ENCODE assay signal across 12 cellular contexts in genomic region chr13:43572601-43573360, GRCh38.
DNase-seq lines count a peak whose midpoint lies in the region; ATAC-seq and TF ChIP-seq lines count a peak whose summit lies in the region.
"Had no signal": no experiment of that assay in that cellular context is flagged by ENCODE, and none has a peak within 500 bp of the region (broad histone marks: within the 10 kb centered on the region; RNA-seq: fewer than 3 reads in every experiment).

No MANE protein-coding gene starts in this region.

- H3K27ac Mint-ChIP-seq in endodermal cell, result no peak overlapping the region
- H3K27ac Mint-ChIP-seq in stimulated activated naive CD8-positive, alpha-beta T cell treated with anti-CD3 and anti-CD28 coated beads, Interleukin-15, amount 100 ng/mL, for 72 hours, result no peak overlapping the region

- TF ChIP-seq CTCF in endodermal cell (conservative IDR thresholded peaks at IDR 0.05), result no peak

- peaks cover 26 to 34% (median 29%) of the 10 kb centered on the region in 10 experiments for H3K4me1 ChIP-seq in BLaER1 treated with 17β-estradiol and CSF1 and Interleukin-3, amounts not matched to agents 10 nM and 100 nM
- H3K4me1 ChIP-seq in endodermal cell (ENCODE audit: control insufficient read depth, insufficient read depth, low read length) (no peaks in the 10 kb centered on the region), neuron (ENCODE audit: insufficient read depth, low read length) (peaks cover 28% of the 10 kb centered on the region)

- peaks cover 0 to 18% (median 0%) of the 10 kb centered on the region in 11 experiments; a peak in 4 of 22 replicates for H3K27me3 ChIP-seq in BLaER1 treated with 17β-estradiol and CSF1 and Interleukin-3, amounts not matched to agents 10 nM and 100 nM
- peaks cover 88% of the 10 kb centered on the region for H3K27me3 ChIP-seq in endodermal cell (ENCODE audit: control insufficient read depth, insufficient read depth, low read length, poor library complexity, severe bottlenecking)
- no peaks in the 10 kb centered on the region for H3K27me3 ChIP-seq in neuron (ENCODE audit: insufficient read depth, low read length)

- no peaks in the 10 kb centered on the region for H3K9me3 Mint-ChIP-seq in endodermal cell
- H3K9me3 Mint-ChIP-seq in stimulated activated naive CD8-positive, alpha-beta T cell treated with anti-CD3 and anti-CD28 coated beads, Interleukin-15, amount 100 ng/mL, for 72 hours, result no peaks in the 10 kb centered on the region

- H3K36me3 Mint-ChIP-seq in endodermal cell (ENCODE audit: low read depth), result no peaks in the 10 kb centered on the region

- H3K9me3 ChIP-seq in BLaER1 treated with 17β-estradiol and CSF1 and Interleukin-3, amounts not matched to agents 10 nM and 100 nM (replicated peaks in 1 of 11), result peaks cover 0 to 15% (median 0%) of the 10 kb centered on the region in 11 experiments; a peak in 5 of 22 replicates
- H3K9me3 ChIP-seq in endodermal cell (ENCODE audit: control insufficient read depth, low read length) (peaks cover 5% of the 10 kb centered on the region), neuron (ENCODE audit: low read length) (no peaks in the 10 kb centered on the region)

- H3K27me3 Mint-ChIP-seq in endodermal cell (ENCODE audit: insufficient read depth), result peaks cover 26% of the 10 kb centered on the region
- H3K27me3 Mint-ChIP-seq in stimulated activated naive CD8-positive, alpha-beta T cell treated with anti-CD3 and anti-CD28 coated beads, Interleukin-15, amount 100 ng/mL, for 72 hours, result peaks cover 41% of the 10 kb centered on the region

- H3K27ac ChIP-seq in BLaER1 treated with 17β-estradiol and CSF1 and Interleukin-3, amounts not matched to agents 10 nM and 100 nM, result peak overlapping the region in 5 of 11 experiments; percentile 20 to 77 (median 69); a peak in 7 of 22 replicates
- peak overlapping the region; percentile 47 for H3K27ac ChIP-seq in endodermal cell (ENCODE audit: low read depth, low read length)

- peak overlapping the region; percentile 59 to 83 (median 73); a peak in 21 of 22 replicates for H3K4me2 ChIP-seq in BLaER1 treated with 17β-estradiol and CSF1 and Interleukin-3, amounts not matched to agents 10 nM and 100 nM

- WGBS in endodermal cell (ENCODE audit: insufficient coverage in 1 of 2, insufficient read length in 1 of 2), 2 experiments, result 63 to 81% methylated on average over 3 of the region's 3 CpGs

- H3K4me3 Mint-ChIP-seq in endodermal cell, result no peak overlapping the region
- H3K4me3 Mint-ChIP-seq in stimulated activated naive CD8-positive, alpha-beta T cell treated with anti-CD3 and anti-CD28 coated beads, Interleukin-15, amount 100 ng/mL, for 72 hours, result no peak overlapping the region

- DNase-seq in LoVo (ENCODE audit: low spot score) (peak; percentile 18), endodermal cell (no peak), DMS79 treated with DMSO at 0.1 percent for 48 hours (lab: John Stamatoyannopoulos, UW) (no peak), NCI-H1694 treated with DMSO at 0.1 percent for 48 hours (lab: John Stamatoyannopoulos, UW) (no peak)
- no peak for DNase-seq in stimulated activated naive CD8-positive, alpha-beta T cell treated with anti-CD3 and anti-CD28 coated beads, Interleukin-15, amount 100 ng/mL, for 72 hours
- DNase-seq: aorta, erythroblast, kidney, nucleus accumbens had no signal

- no peak for ATAC-seq in HG03442 (IDR thresholded peaks at IDR 0.05; ENCODE audit: unreplicated experiment)
- ATAC-seq in stimulated activated naive CD8-positive, alpha-beta T cell treated with anti-CD3 and anti-CD28 coated beads, Interleukin-15, amount 100 ng/mL, for 72 hours, result no peak

- no peak overlapping the region for H3K4me3 ChIP-seq in BLaER1 treated with 17β-estradiol and CSF1 and Interleukin-3, amounts not matched to agents 10 nM and 100 nM
- H3K4me3 ChIP-seq in endodermal cell (ENCODE audit: low read length) (no peak overlapping the region), neuron (ENCODE audit: low read length) (peak overlapping the region; percentile 7)

- no peaks in the 10 kb centered on the region for H3K36me3 ChIP-seq in BLaER1 treated with 17β-estradiol and CSF1 and Interleukin-3, amounts not matched to agents 10 nM and 100 nM
- H3K36me3 ChIP-seq in endodermal cell (ENCODE audit: control insufficient read depth, insufficient read depth, low read length), result no peaks in the 10 kb centered on the region
- no peaks in the 10 kb centered on the region for H3K36me3 ChIP-seq in neuron (ENCODE audit: insufficient read depth, low read length)

- no peak overlapping the region for H3K9ac ChIP-seq in BLaER1 treated with 17β-estradiol and CSF1 and Interleukin-3, amounts not matched to agents 10 nM and 100 nM
- no peak overlapping the region for H3K9ac ChIP-seq in endodermal cell (ENCODE audit: extremely low read depth, low read length, poor library complexity, severe bottlenecking)

- no peaks in the 10 kb centered on the region for H4K20me1 ChIP-seq in BLaER1 treated with 17β-estradiol and CSF1 and Interleukin-3, amounts not matched to agents 10 nM and 100 nM

- H3K4me1 Mint-ChIP-seq in endodermal cell, result no peaks in the 10 kb centered on the region
- H3K4me1 Mint-ChIP-seq in stimulated activated naive CD8-positive, alpha-beta T cell treated with anti-CD3 and anti-CD28 coated beads, Interleukin-15, amount 100 ng/mL, for 72 hours, result peaks cover 6% of the 10 kb centered on the region

- H2AFZ ChIP-seq in neuron (ENCODE audit: low read depth, low read length), result no peak overlapping the region
